8 cellular contexts compared by ENCODE assay signal in genomic region chr1:153749408-153750005, GRCh38. TPM values are rescaled to one million over a fixed set of nuclear protein-coding genes. Genes with fewer than 3 reads are reported as not detected.
DNase-seq lines count a peak whose midpoint lies in the region; ATAC-seq, FAIRE-seq and TF ChIP-seq lines count a peak whose summit lies in the region.

No MANE protein-coding gene starts in this region.

- no peaks in the 10 kb centered on the region for H3K9me2 ChIP-seq in DOHH2 (replicated peaks; ENCODE audit: control insufficient read depth, low read length)

- POLR2A ChIA-PET in HEK293T (lab: Yijun Ruan, JAX), result interaction anchor here (1.3 kb wide), 1 partner anchor 22 kb away, joined by 4 read pairs; no protein-coding TSS in a partner anchor

- WGBS in psoas muscle, 3 donors, result 39 to 43% (median 42%) methylated on average over 6 of the region's 6 CpGs

- peak; percentile 100 for ATAC-seq in SK-N-SH treated with all-trans-retinoic acid at 6 μM for 48 hours
- peak; percentile 95 to 97 (median 97) for ATAC-seq in psoas muscle

- CTCF ChIA-PET in HEK293T (lab: Yijun Ruan, JAX), result interaction anchor here (0.7 kb wide), 1 partner anchor 168 kb away, joined by 3 read pairs; no protein-coding TSS in a partner anchor
- CTCF ChIA-PET in activated naive CD4-positive, alpha-beta T cell treated with anti-CD3 and anti-CD28 coated beads, Interleukin-2, amount 10 ng/mL, durations not matched to agents 7 days and 5 days (lab: Charles Lee), result interaction anchor here (1.1 to 4.6 kb wide), 4 partner anchors 73 to 239 kb away, joined by 3 to 27 read pairs (median 4); no protein-coding TSS in a partner anchor

- H3K36me3 ChIP-seq in DOHH2 (ENCODE audit: control insufficient read depth, low read length) (peaks cover 79% of the 10 kb centered on the region), cardiac muscle cell (peaks cover 56% of the 10 kb centered on the region), psoas muscle (ENCODE audit: insufficient read depth in 1 of 2, low read depth in 1 of 2) (peaks cover 23 to 89% of the 10 kb centered on the region in 2 donors)

- peaks cover 49% of the 10 kb centered on the region for H3K36me3 Mint-ChIP-seq in activated naive CD4-positive, alpha-beta T cell treated with anti-CD3 and anti-CD28 coated beads, Interleukin-2, amount 10 ng/mL, durations not matched to agents 7 days and 5 days

- H3K4me3 ChIP-seq in DOHH2 (ENCODE audit: low read length) (no peak overlapping the region), cardiac muscle cell (no peak overlapping the region), psoas muscle (no peak overlapping the region)

- DNase-seq in HEK293T (ENCODE audit: extremely low spot score) (peak; percentile 94), NCI-H1092 treated with DMSO at 0.1 percent for 48 hours (lab: John Stamatoyannopoulos, UW) (peak; percentile 70), cardiac muscle cell (ENCODE audit: low read depth in 1 of 2, low spot score in 1 of 2) (peak; percentile 85 to 89), psoas muscle (peak; percentile 86 to 92), urothelium cell line (ENCODE audit: low spot score) (peak; percentile 90)
- peak; percentile 86 for DNase-seq in activated naive CD4-positive, alpha-beta T cell treated with anti-CD3 and anti-CD28 coated beads, Interleukin-2, amount 10 ng/mL, durations not matched to agents 7 days and 5 days

- H3K79me2 ChIP-seq in DOHH2 (ENCODE audit: control insufficient read depth, low read length), result no peaks in the 10 kb centered on the region

- H3K27ac ChIP-seq in DOHH2 (ENCODE audit: low read depth, low read length) (no peak overlapping the region), cardiac muscle cell (no peak overlapping the region), psoas muscle (peak overlapping the region; percentile 41)

- no peak overlapping the region for H3K27ac Mint-ChIP-seq in activated naive CD4-positive, alpha-beta T cell treated with anti-CD3 and anti-CD28 coated beads, Interleukin-2, amount 10 ng/mL, durations not matched to agents 7 days and 5 days

- H3K27me3 ChIP-seq in DOHH2 (ENCODE audit: control insufficient read depth, low read length) (no peaks in the 10 kb centered on the region), cardiac muscle cell (no peaks in the 10 kb centered on the region), psoas muscle (ENCODE audit: insufficient read depth in 3 of 3, low read length in 2 of 3) (no peaks in the 10 kb centered on the region)

- intact Hi-C loops in psoas muscle (cut with DNase I), result loop anchor here (1.0 to 10.0 kb wide), 7 partner anchors 71 to 395 kb away; partner anchors contain the start of genes NPR1 (in 1 of the 2) and S100A9 (in 1 of the 2)

- no peaks in the 10 kb centered on the region for H3K9me3 Mint-ChIP-seq in activated naive CD4-positive, alpha-beta T cell treated with anti-CD3 and anti-CD28 coated beads, Interleukin-2, amount 10 ng/mL, durations not matched to agents 7 days and 5 days

- H3K9me3 ChIP-seq in DOHH2 (ENCODE audit: control insufficient read depth, insufficient read depth, low read length) (no peaks in the 10 kb centered on the region), cardiac muscle cell (ENCODE audit: low read depth) (no peaks in the 10 kb centered on the region), psoas muscle (no peaks in the 10 kb centered on the region)

- H3K4me1 ChIP-seq in DOHH2 (ENCODE audit: control insufficient read depth, low read length), result no peaks in the 10 kb centered on the region
- no peaks in the 10 kb centered on the region for H3K4me1 ChIP-seq in cardiac muscle cell (ENCODE audit: low read depth)
- H3K4me1 ChIP-seq in psoas muscle, result peaks cover 38% of the 10 kb centered on the region

- H3F3A ChIP-seq in DOHH2 (ENCODE audit: control insufficient read depth, insufficient read depth), result peaks cover 8% of the 10 kb centered on the region; the same call in 1 of the 2 replicates

- no peak overlapping the region for H3K4me3 Mint-ChIP-seq in activated naive CD4-positive, alpha-beta T cell treated with anti-CD3 and anti-CD28 coated beads, Interleukin-2, amount 10 ng/mL, durations not matched to agents 7 days and 5 days

- H3K27me3 Mint-ChIP-seq in activated naive CD4-positive, alpha-beta T cell treated with anti-CD3 and anti-CD28 coated beads, Interleukin-2, amount 10 ng/mL, durations not matched to agents 7 days and 5 days, result no peaks in the 10 kb centered on the region

- H3K4me2 ChIP-seq in DOHH2 (ENCODE audit: low read length), result no peak overlapping the region

- FAIRE-seq in urothelium cell line (lab: Jason Lieb, UNC), result no peak

- peaks cover 5% of the 10 kb centered on the region for H3K4me1 Mint-ChIP-seq in activated naive CD4-positive, alpha-beta T cell treated with anti-CD3 and anti-CD28 coated beads, Interleukin-2, amount 10 ng/mL, durations not matched to agents 7 days and 5 days

- H4K20me1 ChIP-seq in DOHH2 (ENCODE audit: control insufficient read depth, insufficient read depth, low read depth, low read length), result no peaks in the 10 kb centered on the region

- TF ChIP-seq CTCF in DOHH2 (IDR thresholded peaks at IDR 0.05; ENCODE audit: low read depth, low read length, poor library complexity, severe bottlenecking) (peak; percentile 97), cardiac muscle cell (IDR thresholded peaks at IDR 0.05; ENCODE audit: low read depth, low read length) (peak; percentile 97), psoas muscle (IDR thresholded peaks at IDR 0.05) (peak; percentile 97)

TF ChIP-seq in HEK293T, 16 proteins besides CTCF, POLR2A, EP300 and RAD21:
- TF ChIP-seq ZNF384 (IDR thresholded peaks at IDR 0.05) (no peak), FOXM1 (IDR thresholded peaks at IDR 0.05; ENCODE audit: borderline replicate concordance) (no peak), LEF1 (IDR thresholded peaks at IDR 0.05; ENCODE audit: borderline replicate concordance) (no peak), FOXA1 (IDR thresholded peaks at IDR 0.05) (no peak), HDGF (IDR thresholded peaks at IDR 0.05; ENCODE audit: borderline replicate concordance) (0 out of 2 replicates have a peak, but pooled peaks have one; percentile 85), CTBP1 (IDR thresholded peaks at IDR 0.05; ENCODE audit: borderline replicate concordance) (no peak)
- TF ChIP-seq, protein P1, sequence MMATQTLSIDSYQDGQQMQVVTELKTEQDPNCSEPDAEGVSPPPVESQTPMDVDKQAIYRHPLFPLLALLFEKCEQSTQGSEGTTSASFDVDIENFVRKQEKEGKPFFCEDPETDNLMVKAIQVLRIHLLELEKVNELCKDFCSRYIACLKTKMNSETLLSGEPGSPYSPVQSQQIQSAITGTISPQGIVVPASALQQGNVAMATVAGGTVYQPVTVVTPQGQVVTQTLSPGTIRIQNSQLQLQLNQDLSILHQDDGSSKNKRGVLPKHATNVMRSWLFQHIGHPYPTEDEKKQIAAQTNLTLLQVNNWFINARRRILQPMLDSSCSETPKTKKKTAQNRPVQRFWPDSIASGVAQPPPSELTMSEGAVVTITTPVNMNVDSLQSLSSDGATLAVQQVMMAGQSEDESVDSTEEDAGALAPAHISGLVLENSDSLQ (IDR thresholded peaks at IDR 0.05), result no peak

TF ChIP-seq in SK-N-SH treated with all-trans-retinoic acid at 6 μM for 48 hours, 23 proteins besides CTCF, POLR2A, EP300 and RAD21:
- TF ChIP-seq SNAI2 (CRISPR knock-in tag; IDR thresholded peaks at IDR 0.05) (no peak), OSR1 (CRISPR knock-in tag; IDR thresholded peaks at IDR 0.05) (no peak), RARB (CRISPR knock-in tag; IDR thresholded peaks at IDR 0.05) (no peak), ESRRG (CRISPR knock-in tag; IDR thresholded peaks at IDR 0.05) (no peak), TCF4 (CRISPR knock-in tag; IDR thresholded peaks at IDR 0.05; ENCODE audit: borderline replicate concordance) (no peak), ZNF8 (CRISPR knock-in tag; IDR thresholded peaks at IDR 0.05) (no peak), PPARA (CRISPR knock-in tag; IDR thresholded peaks at IDR 0.05; ENCODE audit: borderline replicate concordance) (no peak)
TF ChIP-seq in SK-N-SH treated with all-trans-retinoic acid at 6 μM for 48 hours: peak in this region for 0.

RNA-seq across cellular contexts. Expression of gene INTS3, which starts 21.7 kb away (rescaled TPM):
- total RNA-seq in cardiac muscle cell, result 45.4 and 73.5 TPM in 2 replicates
- polyA plus RNA-seq in cardiac muscle cell, result 39.7 and 60.5 TPM in 2 replicates
- total RNA-seq in psoas muscle, result 10 to 100 TPM; 17.8 to 29.0 (median 22.8) TPM
- 10 to 100 TPM; 11.3 to 24.3 (median 15.8) TPM for polyA plus RNA-seq in psoas muscle

RNA-seq across cellular contexts. Expression of gene SLC27A3, which starts 25.7 kb away (rescaled TPM):
- total RNA-seq in cardiac muscle cell, result 20.7 and 27.7 TPM in 2 replicates
- polyA plus RNA-seq in cardiac muscle cell, result 30.6 and 46.7 TPM in 2 replicates
- 1 to 10 TPM; 3.5 to 7.5 (median 5.8) TPM for total RNA-seq in psoas muscle
- 10 to 100 TPM in 1 of 3 donors, 1 to 10 TPM in 2; 4.6 to 15.6 (median 5.2) TPM for polyA plus RNA-seq in psoas muscle
